19 cellular contexts compared by ENCODE assay signal in genomic region chr3:53613111-53613510, GRCh38.
DNase-seq lines count a peak whose midpoint lies in the region; ATAC-seq and TF ChIP-seq lines count a peak whose summit lies in the region.
"Had no signal": no experiment of that assay in that cellular context is flagged by ENCODE, and none has a peak within 500 bp of the region (broad histone marks: within the 10 kb centered on the region; RNA-seq: fewer than 3 reads in every experiment).

No MANE protein-coding gene starts in this region.

- no peak for TF ChIP-seq CTCF in thyroid gland (IDR thresholded peaks at IDR 0.05)

- WGBS in thyroid gland, 2 donors: 74 to 84% methylated on average over 3 of the region's 3 CpGs

- no peaks in the 10 kb centered on the region for H3K36me3 Mint-ChIP-seq in dendritic cell treated with granulocyte-macrophage colony-stimulating factor and Interleukin-4, amounts not matched to agents 40 ng/mL and 50 ng/mL, for 4 days (ENCODE audit: low read depth)
- H3K36me3 Mint-ChIP-seq in stimulated activated memory B cell treated with anti-CD40 and anti-IgM and Interleukin-4, amounts not matched to agents 10 μg/mL and 1 μg/mL and 100 μg/mL, for 72 hours: no peaks in the 10 kb centered on the region
- H3K36me3 Mint-ChIP-seq: activated naive CD4-positive, alpha-beta T cell treated with anti-CD3 and anti-CD28 coated beads, Interleukin-2, amount 50 U/mL, for 24 hours had no signal

- peak overlapping the region; percentile 63 for H3K4me3 Mint-ChIP-seq in dendritic cell treated with granulocyte-macrophage colony-stimulating factor and Interleukin-4, amounts not matched to agents 40 ng/mL and 50 ng/mL, for 4 days
- H3K4me3 Mint-ChIP-seq in stimulated activated memory B cell treated with anti-CD40 and anti-IgM and Interleukin-4, amounts not matched to agents 10 μg/mL and 1 μg/mL and 100 μg/mL, for 72 hours: no peak overlapping the region
- H3K4me3 Mint-ChIP-seq: activated naive CD4-positive, alpha-beta T cell treated with anti-CD3 and anti-CD28 coated beads, Interleukin-2, amount 50 U/mL, for 24 hours; neural crest cell had no signal

- DNase-seq in NOMO-1 treated with DMSO at 0.1 percent for 48 hours (lab: John Stamatoyannopoulos, UW; ENCODE audit: unreplicated experiment) (peak; percentile 90), thyroid gland (no peak), COLO829 (ENCODE audit: low spot score) (no peak)
- DNase-seq: activated T-cell treated with anti-CD3 and anti-CD28 coated beads, Interleukin-2, amount 50 U/mL, for 48 hours; effector memory CD4-positive, alpha-beta T cell; gastrocnemius medialis; NCI-H146; NCI-H2171 treated with DMSO at 0.1 percent for 48 hours; stimulated activated naive CD4-positive, alpha-beta T cell treated with Interleukin-2 at 50 U/mL for 16 hours had no signal

- intact Hi-C loops in dendritic cell treated with granulocyte-macrophage colony-stimulating factor and Interleukin-4, amounts not matched to agents 40 ng/mL and 50 ng/mL, for 4 days (cut with micrococcal nuclease): no loop called here
- intact Hi-C loops in thyroid gland (cut with DNase I): no loop called here

- no peak overlapping the region for H3K27ac ChIP-seq in thyroid gland
- H3K27ac ChIP-seq: gastrocnemius medialis, tibial nerve had no signal

- H3K27me3 ChIP-seq in thyroid gland: no peaks in the 10 kb centered on the region
- H3K27me3 ChIP-seq: gastrocnemius medialis, tibial nerve had no signal

- peaks cover 56% of the 10 kb centered on the region for H3K4me1 Mint-ChIP-seq in dendritic cell treated with granulocyte-macrophage colony-stimulating factor and Interleukin-4, amounts not matched to agents 40 ng/mL and 50 ng/mL, for 4 days (ENCODE audit: low read depth)
- peaks cover 25% of the 10 kb centered on the region for H3K4me1 Mint-ChIP-seq in stimulated activated memory B cell treated with anti-CD40 and anti-IgM and Interleukin-4, amounts not matched to agents 10 μg/mL and 1 μg/mL and 100 μg/mL, for 72 hours
- H3K4me1 Mint-ChIP-seq: activated naive CD4-positive, alpha-beta T cell treated with anti-CD3 and anti-CD28 coated beads, Interleukin-2, amount 50 U/mL, for 24 hours; neural crest cell had no signal

- no peak for TF ChIP-seq POLR2A in thyroid gland (IDR thresholded peaks at IDR 0.05)

- no peaks in the 10 kb centered on the region for H3K9me3 Mint-ChIP-seq in dendritic cell treated with granulocyte-macrophage colony-stimulating factor and Interleukin-4, amounts not matched to agents 40 ng/mL and 50 ng/mL, for 4 days
- H3K9me3 Mint-ChIP-seq in stimulated activated memory B cell treated with anti-CD40 and anti-IgM and Interleukin-4, amounts not matched to agents 10 μg/mL and 1 μg/mL and 100 μg/mL, for 72 hours: no peaks in the 10 kb centered on the region
- H3K9me3 Mint-ChIP-seq: activated naive CD4-positive, alpha-beta T cell treated with anti-CD3 and anti-CD28 coated beads, Interleukin-2, amount 50 U/mL, for 24 hours had no signal

- H3K27ac Mint-ChIP-seq in dendritic cell treated with granulocyte-macrophage colony-stimulating factor and Interleukin-4, amounts not matched to agents 40 ng/mL and 50 ng/mL, for 4 days: peak overlapping the region; percentile 78
- peak overlapping the region; percentile 23 for H3K27ac Mint-ChIP-seq in stimulated activated memory B cell treated with anti-CD40 and anti-IgM and Interleukin-4, amounts not matched to agents 10 μg/mL and 1 μg/mL and 100 μg/mL, for 72 hours
- H3K27ac Mint-ChIP-seq: activated naive CD4-positive, alpha-beta T cell treated with anti-CD3 and anti-CD28 coated beads, Interleukin-2, amount 50 U/mL, for 24 hours had no signal

- H3K4me3 ChIP-seq in thyroid gland (replicated peaks in 1 of 3): no peak overlapping the region
- H3K4me3 ChIP-seq: gastrocnemius medialis, tibial nerve had no signal

- peaks cover 0 to 2% of the 10 kb centered on the region in 2 donors for H3K4me1 ChIP-seq in thyroid gland
- H3K4me1 ChIP-seq: gastrocnemius medialis, tibial nerve had no signal

- no peaks in the 10 kb centered on the region for H3K36me3 ChIP-seq in thyroid gland
- H3K36me3 ChIP-seq: gastrocnemius medialis, tibial nerve had no signal

- no peaks in the 10 kb centered on the region for H3K9me3 ChIP-seq in thyroid gland
- H3K9me3 ChIP-seq: gastrocnemius medialis had no signal

- peak; percentile 51 for ATAC-seq in GM18867 (IDR thresholded peaks at IDR 0.05; ENCODE audit: unreplicated experiment)
- ATAC-seq in stimulated activated memory B cell treated with anti-CD40 and anti-IgM and Interleukin-4, amounts not matched to agents 10 μg/mL and 1 μg/mL and 100 μg/mL, for 72 hours: peak; percentile 39
- no peak for ATAC-seq in GM18868 (IDR thresholded peaks at IDR 0.05; ENCODE audit: unreplicated experiment)
- ATAC-seq: activated CD4-positive, CD25-positive, alpha-beta regulatory T cell treated with anti-CD3 and anti-CD28 coated beads, Interleukin-2, amount 50 U/mL, for 24 hours; esophagus mucosa; gastrocnemius medialis; HepG2 had no signal

- peaks cover 12% of the 10 kb centered on the region for H3K27me3 Mint-ChIP-seq in dendritic cell treated with granulocyte-macrophage colony-stimulating factor and Interleukin-4, amounts not matched to agents 40 ng/mL and 50 ng/mL, for 4 days
- peaks cover 8% of the 10 kb centered on the region for H3K27me3 Mint-ChIP-seq in stimulated activated memory B cell treated with anti-CD40 and anti-IgM and Interleukin-4, amounts not matched to agents 10 μg/mL and 1 μg/mL and 100 μg/mL, for 72 hours
